19 cellular contexts compared by ENCODE assay signal in the genomic region with DNA sequence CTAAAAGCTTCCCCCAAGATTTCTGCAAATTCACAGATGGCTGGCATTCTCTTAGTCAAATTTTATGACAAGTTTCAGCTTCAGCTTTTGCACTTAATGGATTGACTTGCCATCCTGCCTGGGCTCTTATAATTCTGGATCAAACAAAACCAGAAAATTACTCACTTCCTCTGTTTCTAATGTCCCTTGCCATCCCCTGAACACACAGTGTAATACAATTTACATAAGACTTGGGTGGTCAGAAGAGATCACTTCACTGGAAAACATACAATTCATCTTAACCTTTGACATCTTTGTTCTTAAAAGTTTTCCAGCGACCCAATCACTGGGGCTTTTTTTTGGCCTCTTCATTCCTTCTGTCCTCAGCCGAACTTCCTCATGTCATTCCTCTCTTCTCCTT.
A peak's percentile ranks its signal among the peaks of the same experiment; 100 is the strongest.
DNase-seq lines count a peak whose midpoint lies in the region; ATAC-seq and TF ChIP-seq lines count a peak whose summit lies in the region.
"Had no signal": no experiment of that assay in that cellular context is flagged by ENCODE, and none has a peak within 500 bp of the region (broad histone marks: within the 10 kb centered on the region; RNA-seq: fewer than 3 reads in every experiment).

No MANE protein-coding gene starts in this region.

- peaks cover 65% of the 10 kb centered on the region for H3K36me3 ChIP-seq in left ventricle myocardium inferior
- H3K36me3 ChIP-seq in upper lobe of right lung, result peaks cover 28% of the 10 kb centered on the region
- H3K36me3 ChIP-seq in body of pancreas (replicated peaks in 1 of 2; ENCODE audit: insufficient read depth in 1 of 2, low read depth in 2 of 2), result no peaks in the 10 kb centered on the region

- in situ Hi-C loops in astrocyte of the spinal cord (cut with HindIII; ENCODE audit: low sequenced_read_pairs), result no loop called here

- no peak for DNase-seq in left ventricle myocardium inferior
- DNase-seq in Right ventricle myocardium inferior (ENCODE audit: missing footprints), result no peak
- DNase-seq in NOMO-1 treated with DMSO at 0.1 percent for 48 hours (lab: John Stamatoyannopoulos, UW; ENCODE audit: unreplicated experiment), result peak; percentile 49
- DNase-seq in astrocyte of the spinal cord (ENCODE audit: low read depth, low spot score), result peak; percentile 59
- DNase-seq in upper lobe of right lung, result no peak
- no peak for DNase-seq in body of pancreas
- DNase-seq in lower leg skin (ENCODE audit: low spot score in 2 of 2), result no peak
- DNase-seq: activated CD4-positive, alpha-beta T cell treated with anti-CD3 and anti-CD28 coated beads for 36 hours; activated CD8-positive, alpha-beta memory T cell treated with anti-CD3 and anti-CD28 coated beads, Interleukin-2, amount 10 ng/mL, durations not matched to agents 7 days and 5 days; activated naive CD4-positive, alpha-beta T cell treated with anti-CD3 and anti-CD28 coated beads, Interleukin-2, amount 10 ng/mL, durations not matched to agents 7 days and 5 days; aorta; effector CD4-positive, alpha-beta T cell; NCI-H1417; NCI-H2107; NCI-H510A; NK-92 treated with Interleukin-12 subunit alpha and Interleukin-12 subunit beta, amount 100 ng/mL, for 24 hours had no signal

- TF ChIP-seq CTCF in left ventricle myocardium inferior (IDR thresholded peaks at IDR 0.05; ENCODE audit: borderline replicate concordance) (no peak), astrocyte of the spinal cord (IDR thresholded peaks at IDR 0.05; ENCODE audit: low read depth, low read length) (no peak), upper lobe of right lung (IDR thresholded peaks at IDR 0.05) (no peak), body of pancreas (IDR thresholded peaks at IDR 0.05) (no peak), lower leg skin (IDR thresholded peaks at IDR 0.05) (no peak)

- H3K4me3 ChIP-seq in left ventricle myocardium inferior, result no peak overlapping the region
- no peak overlapping the region for H3K4me3 ChIP-seq in astrocyte of the spinal cord (ENCODE audit: low read depth, low read length)
- H3K4me3 ChIP-seq in upper lobe of right lung, result no peak overlapping the region
- H3K4me3 ChIP-seq in body of pancreas, result no peak overlapping the region
- no peak overlapping the region for H3K4me3 ChIP-seq in lower leg skin (ENCODE audit: low read depth, poor library complexity, severe bottlenecking)
- H3K4me3 ChIP-seq: A549, lung had no signal

- no peak for ATAC-seq in Right ventricle myocardium inferior
- peak; percentile 24 for ATAC-seq in upper lobe of right lung
- ATAC-seq in HG02623 (IDR thresholded peaks at IDR 0.05; ENCODE audit: unreplicated experiment), result no peak
- ATAC-seq in body of pancreas, result no peak
- ATAC-seq: A549; activated CD4-positive, alpha-beta T cell treated with anti-CD3 and anti-CD28 coated beads for 36 hours; activated CD8-positive, alpha-beta memory T cell treated with anti-CD3 and anti-CD28 coated beads, Interleukin-2, amount 10 ng/mL, durations not matched to agents 7 days and 5 days had no signal

- H3K27me3 ChIP-seq in left ventricle myocardium inferior (ENCODE audit: low read depth) (no peaks in the 10 kb centered on the region), upper lobe of right lung (no peaks in the 10 kb centered on the region), body of pancreas (no peaks in the 10 kb centered on the region)

- intact Hi-C loops in left ventricle myocardium inferior (cut with micrococcal nuclease), result no loop called here
- intact Hi-C loops in Right ventricle myocardium inferior (cut with DNase I), result no loop called here
- intact Hi-C loops in upper lobe of right lung (cut with DNase I), result no loop called here
- intact Hi-C loops in body of pancreas (cut with DNase I), result no loop called here
- intact Hi-C loops in lower leg skin (cut with DNase I; ENCODE audit: low total_unique reads), result no loop called here

- TF ChIP-seq POLR2A in body of pancreas (IDR thresholded peaks at IDR 0.05) (no peak), lower leg skin (IDR thresholded peaks at IDR 0.05) (no peak)

- peaks cover 35% of the 10 kb centered on the region for H3K4me1 ChIP-seq in left ventricle myocardium inferior
- H3K4me1 ChIP-seq in upper lobe of right lung, result peaks cover 4% of the 10 kb centered on the region
- peaks cover 9% of the 10 kb centered on the region for H3K4me1 ChIP-seq in body of pancreas
- H3K4me1 ChIP-seq: A549 had no signal

- H3K27ac ChIP-seq in left ventricle myocardium inferior (replicated peaks), result peak overlapping the region; percentile 9
- H3K27ac ChIP-seq in upper lobe of right lung, result no peak overlapping the region
- H3K27ac ChIP-seq in body of pancreas, result no peak overlapping the region
- H3K27ac ChIP-seq: A549 had no signal

- WGBS in body of pancreas, 2 donors, result 76 to 84% methylated on average over 2 of the region's 2 CpGs
- WGBS in lower leg skin, 2 donors, result 70 to 74% methylated on average over 2 of the region's 2 CpGs

- H3K9me3 ChIP-seq in left ventricle myocardium inferior (replicated peaks) (no peaks in the 10 kb centered on the region), upper lobe of right lung (no peaks in the 10 kb centered on the region), body of pancreas (no peaks in the 10 kb centered on the region)
- H3K9me3 ChIP-seq: A549 had no signal

Comparison
In these comparisons a context has a peak if more than half of its experiments do, and no peak if none do; other contexts are left out.
1. DNase-seq: peak in NOMO-1 treated with DMSO at 0.1 percent for 48 hours (single experiment) and astrocyte of the spinal cord (single experiment); none in left ventricle myocardium inferior (single experiment), Right ventricle myocardium inferior (single experiment), upper lobe of right lung (single experiment), body of pancreas (0 of 4) and lower leg skin (0 of 2).